Comparison of ENCODE assay signal across 10 cellular contexts in genomic region chr13:51619614-51620013, GRCh38. TPM values are rescaled to one million over a fixed set of nuclear protein-coding genes. Genes with fewer than 3 reads are reported as not detected.
DNase-seq lines count a peak whose midpoint lies in the region; ATAC-seq and TF ChIP-seq lines count a peak whose summit lies in the region.
"Had no signal": no experiment of that assay in that cellular context is flagged by ENCODE, and none has a peak within 500 bp of the region (broad histone marks: within the 10 kb centered on the region; RNA-seq: fewer than 3 reads in every experiment).

No MANE protein-coding gene starts in this region.

- no peak overlapping the region for H3K4me2 ChIP-seq in MM.1S (ENCODE audit: low read depth, low read length)

- H3K4me1 ChIP-seq in MM.1S (ENCODE audit: low read length) = no peaks in the 10 kb centered on the region

- H3K27ac Mint-ChIP-seq in nephron = peak overlapping the region in 2 of 3 experiments; percentile 44 to 59
- no peak overlapping the region for H3K27ac Mint-ChIP-seq in CD4-positive, alpha-beta T cell

- no peaks in the 10 kb centered on the region for H3K27me3 ChIP-seq in MM.1S (replicated peaks; ENCODE audit: insufficient read depth, low read length)
- no peaks in the 10 kb centered on the region for H3K27me3 ChIP-seq in CD4-positive, alpha-beta T cell (ENCODE audit: control insufficient read depth, insufficient read depth, low read length)

- H3K4me3 ChIP-seq in cardiac fibroblast (replicated peaks in 1 of 2; ENCODE audit: low read depth in 2 of 2, low read length in 2 of 2) (no peak overlapping the region), MM.1S (ENCODE audit: low read length) (no peak overlapping the region)

- H3K4me1 Mint-ChIP-seq in nephron = peaks cover 61% of the 10 kb centered on the region
- H3K4me1 Mint-ChIP-seq in CD4-positive, alpha-beta T cell (ENCODE audit: low read depth) = peaks cover 42% of the 10 kb centered on the region

- H3K9me2 ChIP-seq in MM.1S (replicated peaks; ENCODE audit: insufficient read depth, low read length) = no peaks in the 10 kb centered on the region

- no peak overlapping the region for H3K4me3 Mint-ChIP-seq in nephron
- no peak overlapping the region for H3K4me3 Mint-ChIP-seq in CD4-positive, alpha-beta T cell

- intact Hi-C loops in CD4-positive, alpha-beta T cell (cut with DNase I, micrococcal nuclease) = no loop called here

- H3F3A ChIP-seq in MM.1S (ENCODE audit: insufficient read depth, low read length) = no peaks in the 10 kb centered on the region

- DNase-seq in GM04503 (ENCODE audit: low read depth) (peak; percentile 70), cardiac fibroblast (ENCODE audit: low read depth in 2 of 2) (peak; percentile 42 to 83), MM.1S (no peak), NCI-H2081 treated with DMSO at 0.1 percent for 48 hours (lab: John Stamatoyannopoulos, UW) (no peak)
- no peak for DNase-seq in CD4-positive, alpha-beta T cell
- DNase-seq: NCI-H1694 had no signal

- no peak overlapping the region for H2AFZ ChIP-seq in MM.1S (ENCODE audit: low read length)

- H3K79me2 ChIP-seq in MM.1S (ENCODE audit: low read length) = no peaks in the 10 kb centered on the region

- H3K36me3 Mint-ChIP-seq in nephron (ENCODE audit: low read depth) = no peaks in the 10 kb centered on the region
- no peaks in the 10 kb centered on the region for H3K36me3 Mint-ChIP-seq in CD4-positive, alpha-beta T cell (ENCODE audit: low read depth)

- TF ChIP-seq CTCF in cardiac fibroblast (IDR thresholded peaks at IDR 0.05; ENCODE audit: low read depth, low read length) = no peak
- TF ChIP-seq CTCF in nephron (IDR thresholded peaks at IDR 0.05; ENCODE audit: unreplicated experiment in 3 of 3) = no peak
- TF ChIP-seq CTCF in MM.1S (IDR thresholded peaks at IDR 0.05; ENCODE audit: low read length) = no peak
- TF ChIP-seq CTCF in CD4-positive, alpha-beta T cell (IDR thresholded peaks at IDR 0.05) = no peak

- no peaks in the 10 kb centered on the region for H3K9me3 ChIP-seq in MM.1S (replicated peaks; ENCODE audit: insufficient read depth, low read length)
- H3K9me3 ChIP-seq in CD4-positive, alpha-beta T cell (ENCODE audit: control insufficient read depth, low read length) = no peaks in the 10 kb centered on the region

- H4K20me1 ChIP-seq in MM.1S (ENCODE audit: insufficient read depth, low read length) = no peaks in the 10 kb centered on the region

- POLR2A ChIA-PET in CD4-positive, alpha-beta T cell (lab: Charles Lee) = interaction anchor here (0.5 to 0.7 kb wide), 2 partner anchors 25 to 105 kb away, joined by 3 to 4 read pairs; no protein-coding TSS in a partner anchor

- ATAC-seq in HG02610 (IDR thresholded peaks at IDR 0.05; ENCODE audit: unreplicated experiment) (peak; percentile 74), GM19035 (IDR thresholded peaks at IDR 0.05; ENCODE audit: unreplicated experiment) (no peak)
- no peak for ATAC-seq in CD4-positive, alpha-beta T cell (ENCODE audit: poor library complexity)
- ATAC-seq: left lobe of liver had no signal

- H3K27ac ChIP-seq in MM.1S (ENCODE audit: low read length) = no peak overlapping the region
- H3K27ac ChIP-seq in CD4-positive, alpha-beta T cell (ENCODE audit: low read depth, low read length) = no peak overlapping the region

- CTCF ChIA-PET in CD4-positive, alpha-beta T cell (lab: Charles Lee) = no interaction called here

- no peaks in the 10 kb centered on the region for H3K27me3 Mint-ChIP-seq in nephron (ENCODE audit: low read depth)
- H3K27me3 Mint-ChIP-seq in CD4-positive, alpha-beta T cell = no peaks in the 10 kb centered on the region

- H3K36me3 ChIP-seq in MM.1S (replicated peaks; ENCODE audit: insufficient read depth, low read length) = no peaks in the 10 kb centered on the region

- no peaks in the 10 kb centered on the region for H3K9me3 Mint-ChIP-seq in nephron
- no peaks in the 10 kb centered on the region for H3K9me3 Mint-ChIP-seq in CD4-positive, alpha-beta T cell

- H3K9ac ChIP-seq in MM.1S (ENCODE audit: low read length) = no peak overlapping the region

RNA-seq across cellular contexts. Expression of gene WDFY2, which starts 35.4 kb away (rescaled TPM):
- 10 to 100 TPM; 21.4 to 21.9 TPM for total RNA-seq in CD4-positive, alpha-beta T cell

Comparison
In these comparisons a context has a peak if more than half of its experiments do, and no peak if none do; other contexts are left out.
1. DNase-seq: peak in GM04503 (single experiment) and cardiac fibroblast (2 of 2); none in MM.1S (single experiment), NCI-H2081 treated with DMSO at 0.1 percent for 48 hours (single experiment) and CD4-positive, alpha-beta T cell (0 of 10).